Comparison of ENCODE assay signal across 8 cellular contexts in the genomic region with DNA sequence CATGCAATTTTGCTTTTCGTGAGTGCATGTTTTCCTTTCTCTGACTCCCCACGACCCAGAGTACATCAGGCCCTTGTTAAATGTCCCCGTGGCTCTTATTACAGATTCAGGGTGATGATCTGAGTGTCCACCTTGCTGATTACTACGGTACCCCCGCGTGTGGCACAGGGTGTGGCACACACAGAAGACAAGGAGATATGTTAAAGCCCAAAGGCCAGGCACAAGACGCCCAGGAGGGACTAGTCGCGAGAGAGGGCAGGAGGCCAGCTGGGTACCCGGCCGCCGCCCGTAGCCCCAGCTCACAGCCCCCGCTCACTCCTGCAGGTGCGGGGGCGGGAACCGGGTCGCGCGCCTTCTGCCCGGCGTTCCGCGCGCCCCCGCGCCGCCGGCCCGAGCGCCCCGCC. TPM values are rescaled to one million over a fixed set of nuclear protein-coding genes. Genes with fewer than 3 reads are reported as not detected.
DNase-seq lines count a peak whose midpoint lies in the region; ATAC-seq and TF ChIP-seq lines count a peak whose summit lies in the region.

No MANE protein-coding gene starts in this region.

- H3K27me3 ChIP-seq in SJCRH30 (no peaks in the 10 kb centered on the region), gastrocnemius medialis (no peaks in the 10 kb centered on the region)

- intact Hi-C loops in gastrocnemius medialis (cut with DNase I; ENCODE audit: low total_unique reads), result loop anchor here (5.0 kb wide), 2 partner anchors 276 to 606 kb away; a partner anchor contains a TSS

- peak; percentile 44 for DNase-seq in NCI-H748 treated with DMSO at 0.1 percent for 48 hours (lab: John Stamatoyannopoulos, UW)
- no peak for DNase-seq in NCI-H748 (lab: John Stamatoyannopoulos, UW; ENCODE audit: unreplicated experiment)
- DNase-seq in SJCRH30, result peak in 1 of 2 experiments; percentile 16
- no peak for DNase-seq in fibroblast of mammary gland (ENCODE audit: low read depth)
- no peak for DNase-seq in gastrocnemius medialis
- no peak for DNase-seq in NCI-H226
- DNase-seq in COR-L47 (lab: John Stamatoyannopoulos, UW), result no peak
- no peak for DNase-seq in SKM-1 treated with dmso at 0.1 percent for 144 hours (lab: John Stamatoyannopoulos, UW; ENCODE audit: unreplicated experiment)

- in situ Hi-C loops in gastrocnemius medialis (cut with MboI; ENCODE audit: low sequenced_read_pairs in 4 of 4), result no loop called here

- H3K9me3 ChIP-seq in SJCRH30 (replicated peaks) (0 out of 2 replicates have a peak, but pooled peaks cover 4% of the 10 kb centered on the region), gastrocnemius medialis (no peaks in the 10 kb centered on the region)

- peak in 1 of 2 donors; percentile 19 for ATAC-seq in gastrocnemius medialis

- H3K4me3 ChIP-seq in SJCRH30 (peak overlapping the region; percentile 87), fibroblast of mammary gland (ENCODE audit: control insufficient read depth, low read depth, low read length) (peak overlapping the region; percentile 57), gastrocnemius medialis (peak overlapping the region; percentile 74 to 99 (median 94))

- H3K4me1 ChIP-seq in SJCRH30, result peaks cover 10% of the 10 kb centered on the region
- peaks cover 8 to 24% of the 10 kb centered on the region in 2 donors for H3K4me1 ChIP-seq in gastrocnemius medialis

- no peak for TF ChIP-seq CTCF in fibroblast of mammary gland (conservative IDR thresholded peaks at IDR 0.05; ENCODE audit: control insufficient read depth, insufficient read depth, low read depth, low read length)
- TF ChIP-seq CTCF in gastrocnemius medialis (IDR thresholded peaks at IDR 0.05 in 4 of 5, conservative IDR thresholded peaks at IDR 0.05 in 1 of 5), result no peak

- no peak for TF ChIP-seq POLR2A in gastrocnemius medialis (IDR thresholded peaks at IDR 0.05)

- H3K36me3 ChIP-seq in SJCRH30 (no peaks in the 10 kb centered on the region), gastrocnemius medialis (no peaks in the 10 kb centered on the region)

- H3K27ac ChIP-seq in SJCRH30, result no peak overlapping the region
- H3K27ac ChIP-seq in gastrocnemius medialis, result peak overlapping the region; percentile 79 to 95 (median 88)

RNA-seq across cellular contexts. Expression of a gene that starts 0.3 kb away (rescaled TPM):
- total RNA-seq in SJCRH30 (2014; rRNA removed; shearing (Covaris generic)), result 5.9 and 8.0 TPM in 2 replicates
- 10 to 100 TPM; 11.8 to 16.8 (median 14.6) TPM for total RNA-seq in gastrocnemius medialis
